ENCODE assay signal across 22 cellular contexts in the genomic region with DNA sequence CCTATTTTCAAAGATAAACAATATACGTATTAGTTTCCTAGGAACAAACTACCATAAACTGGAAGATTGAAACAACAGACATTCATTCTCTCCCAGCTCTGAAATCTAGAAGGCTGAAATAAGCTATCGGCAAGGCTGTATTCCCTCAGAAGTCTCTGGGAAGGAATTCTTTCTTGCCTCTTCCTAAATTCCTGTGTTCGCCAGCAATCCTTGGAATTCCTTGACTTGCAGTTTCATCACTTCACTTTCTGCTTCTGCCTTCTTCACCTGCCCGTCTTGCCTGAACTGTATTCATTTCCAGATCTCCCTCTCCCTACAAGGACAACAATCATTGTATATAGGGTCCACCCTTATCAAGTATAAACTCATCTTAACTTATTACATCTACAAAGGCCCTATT. TPM values are rescaled to one million over a fixed set of nuclear protein-coding genes. Genes with fewer than 3 reads are reported as not detected.
DNase-seq lines count a peak whose midpoint lies in the region; TF ChIP-seq lines count a peak whose summit lies in the region.
"Had no signal": no experiment of that assay in that cellular context is flagged by ENCODE, and none has a peak within 500 bp of the region (broad histone marks: within the 10 kb centered on the region; RNA-seq: fewer than 3 reads in every experiment).

No MANE protein-coding gene starts in this region.

- no peak overlapping the region for H2BK120ac ChIP-seq in trophoblast cell (ENCODE audit: insufficient read depth, low read length, poor library complexity)

- H3K27ac ChIP-seq in SU-DHL-6 (ENCODE audit: low read depth, low read length) (peak overlapping the region; percentile 81), trophoblast cell (ENCODE audit: low read depth, low read length) (peak overlapping the region; percentile 22), right atrium auricular region (no peak overlapping the region)
- H3K27ac ChIP-seq: body of pancreas, lower lobe of right lung, SJCRH30, uterus had no signal

- H3K9me3 ChIP-seq in SU-DHL-6 (ENCODE audit: insufficient read depth, low read length) (no peaks in the 10 kb centered on the region), trophoblast cell (ENCODE audit: insufficient read depth, low read depth, low read length) (peaks cover 3% of the 10 kb centered on the region), right atrium auricular region (no peaks in the 10 kb centered on the region)
- H3K9me3 ChIP-seq: body of pancreas, lower lobe of right lung, SJCRH30, uterus had no signal

- no peak overlapping the region for H4K91ac ChIP-seq in trophoblast cell (ENCODE audit: low read depth, low read length)

- H4K12ac ChIP-seq in trophoblast cell (ENCODE audit: low read depth, low read length) = no peak overlapping the region

- WGBS in trophoblast cell (ENCODE audit: extremely low coverage, insufficient coverage, insufficient read length) = no CpG with 5 or more reads among the region's 4 CpGs

- H3K23ac ChIP-seq in trophoblast cell (ENCODE audit: low read length) = no peak overlapping the region

- no peak overlapping the region for H2BK5ac ChIP-seq in trophoblast cell (ENCODE audit: low read depth, low read length, poor library complexity)

- no peak overlapping the region for H3K18ac ChIP-seq in trophoblast cell (ENCODE audit: low read length)

- H3K4me3 ChIP-seq in SU-DHL-6 (ENCODE audit: insufficient read depth, low read length, poor library complexity, severe bottlenecking) = no peak overlapping the region
- H3K4me3 ChIP-seq in fibroblast of villous mesenchyme (ENCODE audit: low read depth, low read length) = no peak overlapping the region
- H3K4me3 ChIP-seq in trophoblast cell (ENCODE audit: low read depth, low read length) = no peak overlapping the region
- no peak overlapping the region for H3K4me3 ChIP-seq in right atrium auricular region
- H3K4me3 ChIP-seq: body of pancreas, lower lobe of right lung, SJCRH30, uterus had no signal

- H3K4ac ChIP-seq in trophoblast cell (ENCODE audit: low read depth, low read length) = no peak overlapping the region

- H3K9ac ChIP-seq in SU-DHL-6 (ENCODE audit: low read length) (no peak overlapping the region), trophoblast cell (ENCODE audit: low read length) (no peak overlapping the region)

- peaks cover 8 to 14% of the 10 kb centered on the region in 2 experiments for H3K4me1 ChIP-seq in trophoblast cell (ENCODE audit: control insufficient read depth in 1 of 2, insufficient read depth in 2 of 2, low read length in 2 of 2)
- H3K4me1 ChIP-seq in right atrium auricular region = no peaks in the 10 kb centered on the region
- H3K4me1 ChIP-seq: body of pancreas, lower lobe of right lung, uterus had no signal

- no peaks in the 10 kb centered on the region for H3K27me3 ChIP-seq in SU-DHL-6 (ENCODE audit: low read length)
- no peaks in the 10 kb centered on the region for H3K27me3 ChIP-seq in trophoblast cell (ENCODE audit: insufficient read depth, low read length)
- no peaks in the 10 kb centered on the region for H3K27me3 ChIP-seq in right atrium auricular region
- H3K27me3 ChIP-seq: body of pancreas, SJCRH30, uterus had no signal

- no peaks in the 10 kb centered on the region for H3K79me2 ChIP-seq in SU-DHL-6 (ENCODE audit: insufficient read depth, low read length)
- peaks cover 3% of the 10 kb centered on the region for H3K79me2 ChIP-seq in trophoblast cell (ENCODE audit: control insufficient read depth, insufficient read depth, low read length, poor library complexity)

- H3K4me2 ChIP-seq in SU-DHL-6 (ENCODE audit: low read depth, low read length, poor library complexity, severe bottlenecking) (no peak overlapping the region), trophoblast cell (ENCODE audit: low read length) (no peak overlapping the region)

- H4K8ac ChIP-seq in trophoblast cell (ENCODE audit: low read depth, low read length) = no peak overlapping the region

- H3F3A ChIP-seq in SU-DHL-6 (ENCODE audit: insufficient read depth) = peaks cover 22% of the 10 kb centered on the region; the same call in 1 of the 2 replicates

- no peak overlapping the region for H3K14ac ChIP-seq in trophoblast cell (ENCODE audit: low read length)

- TF ChIP-seq CTCF in SU-DHL-6 (IDR thresholded peaks at IDR 0.05; ENCODE audit: insufficient read depth, low read length, poor library complexity, severe bottlenecking) (no peak), fibroblast of villous mesenchyme (IDR thresholded peaks at IDR 0.05; ENCODE audit: insufficient read depth, low read depth, low read length) (no peak), right atrium auricular region (IDR thresholded peaks at IDR 0.05) (no peak)

- DNase-seq in ELF-1 (ENCODE audit: low read depth, low spot score) (peak; percentile 31), fibroblast of villous mesenchyme (ENCODE audit: low read depth) (peak; percentile 24), trophoblast cell (peak; percentile 59 to 89), T-helper 9 cell (no peak), NCI-H2107 treated with DMSO at 0.1 percent for 48 hours (lab: John Stamatoyannopoulos, UW; ENCODE audit: unreplicated experiment) (no peak), right atrium auricular region (ENCODE audit: low spot score) (no peak), NCI-H128 (lab: John Stamatoyannopoulos, UW; ENCODE audit: unreplicated experiment) (no peak)
- DNase-seq: activated CD4-positive, alpha-beta T cell treated with anti-CD3 and anti-CD28 coated beads for 4 hours; activated CD8-positive, alpha-beta memory T cell treated with anti-CD3 and anti-CD28 coated beads for 24 hours; activated effector memory CD4-positive, alpha-beta T cell treated with anti-CD3 and anti-CD28 coated beads, Interleukin-2, amount 50 U/mL, for 16 hours; activated naive CD8-positive, alpha-beta T cell treated with anti-CD3 and anti-CD28 coated beads for 36 hours; body of pancreas; lower lobe of right lung; NCI-H1105 treated with DMSO at 0.1 percent for 48 hours; NCI-H2029 treated with DMSO at 0.1 percent for 48 hours; NCI-H2227 treated with DMSO at 0.1 percent for 48 hours; NCI-H69; SJCRH30; stimulated activated CD4-positive, alpha-beta T cell treated with anti-CD3 and anti-CD28 coated beads, Interleukin-4, amount 100 ng/mL, for 4 hours; T-helper 17 cell; uterus had no signal

- H2AFZ ChIP-seq in SU-DHL-6 (ENCODE audit: low read depth, low read length, severe bottlenecking) (no peak overlapping the region), trophoblast cell (ENCODE audit: insufficient read depth, low read length, poor library complexity) (no peak overlapping the region)

- H3K79me1 ChIP-seq in trophoblast cell (ENCODE audit: low read length) = peaks cover 8% of the 10 kb centered on the region

- H2BK12ac ChIP-seq in trophoblast cell (ENCODE audit: low read length) = no peak overlapping the region

- H4K20me1 ChIP-seq in SU-DHL-6 (ENCODE audit: low read depth, low read length) = no peaks in the 10 kb centered on the region

- no peaks in the 10 kb centered on the region for H3K9me2 ChIP-seq in SU-DHL-6 (replicated peaks; ENCODE audit: insufficient read depth, low read length)

- H2AK5ac ChIP-seq in trophoblast cell (ENCODE audit: low read length) = no peak overlapping the region

- H3K36me3 ChIP-seq in SU-DHL-6 (ENCODE audit: low read length) (no peaks in the 10 kb centered on the region), trophoblast cell (ENCODE audit: control insufficient read depth in 1 of 2, insufficient read depth in 2 of 2, low read length in 2 of 2) (no peaks in the 10 kb centered on the region), right atrium auricular region (no peaks in the 10 kb centered on the region)
- H3K36me3 ChIP-seq: lower lobe of right lung, SJCRH30, uterus had no signal

RNA-seq across cellular contexts. Expression of gene PRDM10, which starts 17.7 kb away (rescaled TPM):
- total RNA-seq in fibroblast of villous mesenchyme = 6.1 and 8.6 TPM in 2 replicates
- 8.9 and 9.1 TPM in 2 replicates for polyA plus RNA-seq in trophoblast cell (2013)
- total RNA-seq in right atrium auricular region = 1 to 10 TPM; 4.3 TPM

RNA-seq across cellular contexts. Expression of gene APLP2, which starts 49.4 kb away (rescaled TPM):
- 180 and 278 TPM in 2 replicates for total RNA-seq in fibroblast of villous mesenchyme
- 357 and 374 TPM in 2 replicates for polyA plus RNA-seq in trophoblast cell (2013)
- 100 to 1,000 TPM; 326 to 454 TPM for total RNA-seq in right atrium auricular region

Comparison
In these comparisons a context has a peak if more than half of its experiments do, and no peak if none do; other contexts are left out.
1. DNase-seq: peak in ELF-1 (single experiment), fibroblast of villous mesenchyme (single experiment) and trophoblast cell (2 of 2); none in T-helper 9 cell (single experiment), NCI-H2107 treated with DMSO at 0.1 percent for 48 hours (single experiment), right atrium auricular region (single experiment) and NCI-H128 (single experiment).
2. H3K27ac ChIP-seq: peak in SU-DHL-6 (single experiment) and trophoblast cell (single experiment); none in right atrium auricular region (0 of 2).